Comparison of ENCODE assay signal across 1 cellular context in the genomic region with DNA sequence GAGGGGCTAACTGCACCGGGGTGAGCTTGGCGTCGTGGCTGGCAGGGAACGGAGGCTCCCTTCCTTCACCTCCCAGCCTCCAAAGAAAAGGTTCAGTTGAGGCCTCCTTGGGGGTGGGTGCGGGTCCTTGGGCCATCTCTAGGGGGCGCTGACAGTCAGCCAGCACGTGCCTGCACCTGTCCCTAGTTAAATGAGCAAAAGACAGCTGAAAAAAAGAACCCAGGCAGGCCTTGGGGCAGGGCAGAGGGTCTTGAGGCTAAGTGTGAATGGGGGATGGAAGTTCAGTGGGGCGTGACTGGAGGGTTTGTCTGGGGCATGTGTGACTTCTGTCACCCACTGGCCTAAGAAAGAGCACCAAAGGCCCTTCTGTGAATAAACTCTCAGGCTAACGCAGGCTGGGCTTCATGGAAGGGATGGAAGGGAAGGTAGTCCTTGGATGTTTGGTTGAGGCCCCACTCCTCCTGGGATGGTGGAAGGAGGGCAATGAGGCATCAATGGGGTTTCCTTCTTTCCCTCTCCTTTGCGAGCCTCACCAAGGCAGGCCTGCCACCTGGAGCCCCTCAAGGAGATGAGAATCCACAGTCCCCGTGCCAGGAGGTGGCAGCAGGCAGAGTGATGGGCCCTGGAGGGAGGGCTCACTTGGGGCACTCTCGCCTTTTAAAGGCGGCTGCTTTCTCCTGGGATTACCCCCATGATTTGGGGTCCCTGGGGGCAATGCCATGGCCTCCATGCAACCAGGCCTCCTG.
A peak's percentile ranks its signal among the peaks of the same experiment; 100 is the strongest.
TF ChIP-seq lines count a peak whose summit lies in the region.

No MANE protein-coding gene starts in this region.

TF ChIP-seq in HepG2, 621 proteins besides CTCF, POLR2A, EP300 and RAD21 (continued from another document and continues in another):
- TF ChIP-seq ELF4 (CRISPR knock-in tag; IDR thresholded peaks at IDR 0.05; ENCODE audit: borderline replicate concordance) (no peak), GATAD2A (CRISPR knock-in tag; IDR thresholded peaks at IDR 0.05) (0 out of 2 replicates have a peak, but pooled peaks have one; percentile 32), ZNF891 (CRISPR knock-in tag; IDR thresholded peaks at IDR 0.05) (0 out of 2 replicates have a peak, but pooled peaks have one; percentile 9), ZBED4 (CRISPR knock-in tag; IDR thresholded peaks at IDR 0.05; ENCODE audit: borderline replicate concordance) (no peak), BHLHE40 (IDR thresholded peaks at IDR 0.05; ENCODE audit: low read length) (peak; percentile 97), SNRNP70 (IDR thresholded peaks at IDR 0.05; ENCODE audit: low read depth, low read length) (no peak), SOX5 (CRISPR knock-in tag; IDR thresholded peaks at IDR 0.05; ENCODE audit: borderline replicate concordance) (0 out of 2 replicates have a peak, but pooled peaks have one; percentile 26), MXI1 (IDR thresholded peaks at IDR 0.05; ENCODE audit: borderline replicate concordance, low read depth, low read length) (no peak), ZNF350 (CRISPR knock-in tag; IDR thresholded peaks at IDR 0.05; ENCODE audit: borderline replicate concordance, low read depth) (no peak), ZNF570 (CRISPR knock-in tag; IDR thresholded peaks at IDR 0.05; ENCODE audit: borderline replicate concordance) (no peak), JUND (CRISPR knock-in tag; IDR thresholded peaks at IDR 0.05) (no peak), LCORL (IDR thresholded peaks at IDR 0.05) (no peak), LCORL (CRISPR knock-in tag; IDR thresholded peaks at IDR 0.05) (peak; percentile 53; the same call in 1 of the 2 replicates), NFKBIZ (CRISPR knock-in tag; IDR thresholded peaks at IDR 0.05) (no peak), ZNF235 (CRISPR knock-in tag; IDR thresholded peaks at IDR 0.05; ENCODE audit: borderline replicate concordance) (0 out of 2 replicates have a peak, but pooled peaks have one; percentile 65), EED (CRISPR knock-in tag; IDR thresholded peaks at IDR 0.05) (peak; percentile 88; the same call in 1 of the 2 replicates), NFATC3 (CRISPR knock-in tag; IDR thresholded peaks at IDR 0.05) (no peak), PATZ1 (CRISPR knock-in tag; IDR thresholded peaks at IDR 0.05) (peak; percentile 32; the same call in 1 of the 2 replicates), ZNF788 (CRISPR knock-in tag; IDR thresholded peaks at IDR 0.05; ENCODE audit: borderline replicate concordance) (peak; percentile 71; the same call in 1 of the 2 replicates), SMYD3 (CRISPR knock-in tag; IDR thresholded peaks at IDR 0.05) (no peak), KLF16 (CRISPR knock-in tag; IDR thresholded peaks at IDR 0.05) (peak in 1 of 2 experiments; percentile 59; a peak in 1 of 4 replicates), NFIB (CRISPR knock-in tag; IDR thresholded peaks at IDR 0.05; ENCODE audit: borderline replicate concordance) (no peak), CAMTA2 (CRISPR knock-in tag; IDR thresholded peaks at IDR 0.05; ENCODE audit: borderline replicate concordance) (0 out of 2 replicates have a peak, but pooled peaks have one; percentile 3), BRD4 (CRISPR knock-in tag; IDR thresholded peaks at IDR 0.05) (no peak), MLLT10 (CRISPR knock-in tag; IDR thresholded peaks at IDR 0.05) (no peak), ZNF274 (CRISPR knock-in tag; IDR thresholded peaks at IDR 0.05) (no peak), ZNF326 (CRISPR knock-in tag; IDR thresholded peaks at IDR 0.05; ENCODE audit: borderline replicate concordance) (no peak), ZNF614 (CRISPR knock-in tag; IDR thresholded peaks at IDR 0.05; ENCODE audit: borderline replicate concordance) (no peak; the same call in 1 of the 2 replicates), ZNF17 (CRISPR knock-in tag; IDR thresholded peaks at IDR 0.05) (no peak)
- TF ChIP-seq, protein P1, sequence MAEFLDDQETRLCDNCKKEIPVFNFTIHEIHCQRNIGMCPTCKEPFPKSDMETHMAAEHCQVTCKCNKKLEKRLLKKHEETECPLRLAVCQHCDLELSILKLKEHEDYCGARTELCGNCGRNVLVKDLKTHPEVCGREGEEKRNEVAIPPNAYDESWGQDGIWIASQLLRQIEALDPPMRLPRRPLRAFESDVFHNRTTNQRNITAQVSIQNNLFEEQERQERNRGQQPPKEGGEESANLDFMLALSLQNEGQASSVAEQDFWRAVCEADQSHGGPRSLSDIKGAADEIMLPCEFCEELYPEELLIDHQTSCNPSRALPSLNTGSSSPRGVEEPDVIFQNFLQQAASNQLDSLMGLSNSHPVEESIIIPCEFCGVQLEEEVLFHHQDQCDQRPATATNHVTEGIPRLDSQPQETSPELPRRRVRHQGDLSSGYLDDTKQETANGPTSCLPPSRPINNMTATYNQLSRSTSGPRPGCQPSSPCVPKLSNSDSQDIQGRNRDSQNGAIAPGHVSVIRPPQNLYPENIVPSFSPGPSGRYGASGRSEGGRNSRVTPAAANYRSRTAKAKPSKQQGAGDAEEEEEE (CRISPR knock-in tag; IDR thresholded peaks at IDR 0.05; ENCODE audit: borderline replicate concordance): no peak
- TF ChIP-seq, protein P2, sequence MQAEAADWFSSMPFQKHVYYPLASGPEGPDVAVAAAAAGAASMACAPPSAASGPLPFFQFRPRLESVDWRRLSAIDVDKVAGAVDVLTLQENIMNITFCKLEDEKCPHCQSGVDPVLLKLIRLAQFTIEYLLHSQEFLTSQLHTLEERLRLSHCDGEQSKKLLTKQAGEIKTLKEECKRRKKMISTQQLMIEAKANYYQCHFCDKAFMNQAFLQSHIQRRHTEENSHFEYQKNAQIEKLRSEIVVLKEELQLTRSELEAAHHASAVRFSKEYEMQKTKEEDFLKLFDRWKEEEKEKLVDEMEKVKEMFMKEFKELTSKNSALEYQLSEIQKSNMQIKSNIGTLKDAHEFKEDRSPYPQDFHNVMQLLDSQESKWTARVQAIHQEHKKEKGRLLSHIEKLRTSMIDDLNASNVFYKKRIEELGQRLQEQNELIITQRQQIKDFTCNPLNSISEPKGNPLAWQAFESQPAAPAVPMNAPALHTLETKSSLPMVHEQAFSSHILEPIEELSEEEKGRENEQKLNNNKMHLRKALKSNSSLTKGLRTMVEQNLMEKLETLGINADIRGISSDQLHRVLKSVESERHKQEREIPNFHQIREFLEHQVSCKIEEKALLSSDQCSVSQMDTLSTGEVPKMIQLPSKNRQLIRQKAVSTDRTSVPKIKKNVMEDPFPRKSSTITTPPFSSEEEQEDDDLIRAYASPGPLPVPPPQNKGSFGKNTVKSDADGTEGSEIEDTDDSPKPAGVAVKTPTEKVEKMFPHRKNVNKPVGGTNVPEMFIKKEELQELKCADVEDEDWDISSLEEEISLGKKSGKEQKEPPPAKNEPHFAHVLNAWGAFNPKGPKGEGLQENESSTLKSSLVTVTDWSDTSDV (CRISPR knock-in tag; IDR thresholded peaks at IDR 0.05): no peak
- TF ChIP-seq, protein P3, sequence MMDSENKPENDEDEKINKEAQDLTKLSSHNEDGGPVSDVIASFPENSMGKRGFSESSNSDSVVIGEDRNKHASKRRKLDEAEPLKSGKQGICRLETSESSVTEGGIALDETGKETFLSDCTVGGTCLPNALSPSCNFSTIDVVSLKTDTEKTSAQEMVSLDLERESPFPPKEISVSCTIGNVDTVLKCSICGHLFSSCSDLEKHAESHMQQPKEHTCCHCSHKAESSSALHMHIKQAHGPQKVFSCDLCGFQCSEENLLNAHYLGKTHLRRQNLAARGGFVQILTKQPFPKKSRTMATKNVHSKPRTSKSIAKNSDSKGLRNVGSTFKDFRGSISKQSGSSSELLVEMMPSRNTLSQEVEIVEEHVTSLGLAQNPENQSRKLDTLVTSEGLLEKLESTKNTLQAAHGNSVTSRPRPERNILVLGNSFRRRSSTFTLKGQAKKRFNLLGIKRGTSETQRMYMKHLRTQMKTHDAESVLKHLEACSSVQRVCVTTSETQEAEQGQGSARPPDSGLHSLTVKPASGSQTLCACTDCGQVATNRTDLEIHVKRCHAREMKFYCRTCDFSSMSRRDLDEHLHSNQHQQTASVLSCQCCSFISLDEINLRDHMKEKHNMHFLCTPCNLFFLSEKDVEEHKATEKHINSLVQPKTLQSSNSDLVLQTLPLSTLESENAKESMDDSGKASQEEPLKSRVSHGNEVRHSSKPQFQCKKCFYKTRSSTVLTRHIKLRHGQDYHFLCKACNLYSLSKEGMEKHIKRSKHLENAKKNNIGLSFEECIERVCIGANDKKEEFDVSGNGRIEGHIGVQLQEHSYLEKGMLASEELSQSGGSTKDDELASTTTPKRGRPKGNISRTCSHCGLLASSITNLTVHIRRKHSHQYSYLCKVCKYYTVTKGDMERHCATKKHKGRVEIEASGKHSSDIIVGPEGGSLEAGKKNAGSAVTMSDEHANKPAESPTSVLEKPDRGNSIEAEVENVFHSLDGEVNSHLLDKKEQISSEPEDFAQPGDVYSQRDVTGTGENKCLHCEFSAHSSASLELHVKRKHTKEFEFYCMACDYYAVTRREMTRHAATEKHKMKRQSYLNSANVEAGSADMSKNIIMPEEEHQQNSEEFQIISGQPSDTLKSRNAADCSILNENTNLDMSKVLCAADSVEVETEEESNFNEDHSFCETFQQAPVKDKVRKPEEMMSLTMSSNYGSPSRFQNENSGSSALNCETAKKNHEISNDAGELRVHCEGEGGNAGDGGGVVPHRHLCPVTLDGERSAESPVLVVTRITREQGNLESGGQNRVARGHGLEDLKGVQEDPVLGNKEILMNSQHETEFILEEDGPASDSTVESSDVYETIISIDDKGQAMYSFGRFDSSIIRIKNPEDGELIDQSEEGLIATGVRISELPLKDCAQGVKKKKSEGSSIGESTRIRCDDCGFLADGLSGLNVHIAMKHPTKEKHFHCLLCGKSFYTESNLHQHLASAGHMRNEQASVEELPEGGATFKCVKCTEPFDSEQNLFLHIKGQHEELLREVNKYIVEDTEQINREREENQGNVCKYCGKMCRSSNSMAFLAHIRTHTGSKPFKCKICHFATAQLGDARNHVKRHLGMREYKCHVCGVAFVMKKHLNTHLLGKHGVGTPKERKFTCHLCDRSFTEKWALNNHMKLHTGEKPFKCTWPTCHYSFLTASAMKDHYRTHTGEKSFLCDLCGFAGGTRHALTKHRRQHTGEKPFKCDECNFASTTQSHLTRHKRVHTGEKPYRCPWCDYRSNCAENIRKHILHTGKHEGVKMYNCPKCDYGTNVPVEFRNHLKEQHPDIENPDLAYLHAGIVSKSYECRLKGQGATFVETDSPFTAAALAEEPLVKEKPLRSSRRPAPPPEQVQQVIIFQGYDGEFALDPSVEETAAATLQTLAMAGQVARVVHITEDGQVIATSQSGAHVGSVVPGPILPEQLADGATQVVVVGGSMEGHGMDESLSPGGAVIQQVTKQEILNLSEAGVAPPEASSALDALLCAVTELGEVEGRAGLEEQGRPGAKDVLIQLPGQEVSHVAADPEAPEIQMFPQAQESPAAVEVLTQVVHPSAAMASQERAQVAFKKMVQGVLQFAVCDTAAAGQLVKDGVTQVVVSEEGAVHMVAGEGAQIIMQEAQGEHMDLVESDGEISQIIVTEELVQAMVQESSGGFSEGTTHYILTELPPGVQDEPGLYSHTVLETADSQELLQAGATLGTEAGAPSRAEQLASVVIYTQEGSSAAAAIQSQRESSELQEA (CRISPR knock-in tag; IDR thresholded peaks at IDR 0.05; ENCODE audit: not compliant biosample characterization): no peak
- TF ChIP-seq, protein P4, sequence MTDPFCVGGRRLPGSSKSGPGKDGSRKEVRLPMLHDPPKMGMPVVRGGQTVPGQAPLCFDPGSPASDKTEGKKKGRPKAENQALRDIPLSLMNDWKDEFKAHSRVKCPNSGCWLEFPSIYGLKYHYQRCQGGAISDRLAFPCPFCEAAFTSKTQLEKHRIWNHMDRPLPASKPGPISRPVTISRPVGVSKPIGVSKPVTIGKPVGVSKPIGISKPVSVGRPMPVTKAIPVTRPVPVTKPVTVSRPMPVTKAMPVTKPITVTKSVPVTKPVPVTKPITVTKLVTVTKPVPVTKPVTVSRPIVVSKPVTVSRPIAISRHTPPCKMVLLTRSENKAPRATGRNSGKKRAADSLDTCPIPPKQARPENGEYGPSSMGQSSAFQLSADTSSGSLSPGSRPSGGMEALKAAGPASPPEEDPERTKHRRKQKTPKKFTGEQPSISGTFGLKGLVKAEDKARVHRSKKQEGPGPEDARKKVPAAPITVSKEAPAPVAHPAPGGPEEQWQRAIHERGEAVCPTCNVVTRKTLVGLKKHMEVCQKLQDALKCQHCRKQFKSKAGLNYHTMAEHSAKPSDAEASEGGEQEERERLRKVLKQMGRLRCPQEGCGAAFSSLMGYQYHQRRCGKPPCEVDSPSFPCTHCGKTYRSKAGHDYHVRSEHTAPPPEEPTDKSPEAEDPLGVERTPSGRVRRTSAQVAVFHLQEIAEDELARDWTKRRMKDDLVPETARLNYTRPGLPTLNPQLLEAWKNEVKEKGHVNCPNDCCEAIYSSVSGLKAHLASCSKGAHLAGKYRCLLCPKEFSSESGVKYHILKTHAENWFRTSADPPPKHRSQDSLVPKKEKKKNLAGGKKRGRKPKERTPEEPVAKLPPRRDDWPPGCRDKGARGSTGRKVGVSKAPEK (CRISPR knock-in tag; IDR thresholded peaks at IDR 0.05; ENCODE audit: borderline replicate concordance): no peak
